Comparison of ENCODE assay signal across 1 cellular context in the genomic region with DNA sequence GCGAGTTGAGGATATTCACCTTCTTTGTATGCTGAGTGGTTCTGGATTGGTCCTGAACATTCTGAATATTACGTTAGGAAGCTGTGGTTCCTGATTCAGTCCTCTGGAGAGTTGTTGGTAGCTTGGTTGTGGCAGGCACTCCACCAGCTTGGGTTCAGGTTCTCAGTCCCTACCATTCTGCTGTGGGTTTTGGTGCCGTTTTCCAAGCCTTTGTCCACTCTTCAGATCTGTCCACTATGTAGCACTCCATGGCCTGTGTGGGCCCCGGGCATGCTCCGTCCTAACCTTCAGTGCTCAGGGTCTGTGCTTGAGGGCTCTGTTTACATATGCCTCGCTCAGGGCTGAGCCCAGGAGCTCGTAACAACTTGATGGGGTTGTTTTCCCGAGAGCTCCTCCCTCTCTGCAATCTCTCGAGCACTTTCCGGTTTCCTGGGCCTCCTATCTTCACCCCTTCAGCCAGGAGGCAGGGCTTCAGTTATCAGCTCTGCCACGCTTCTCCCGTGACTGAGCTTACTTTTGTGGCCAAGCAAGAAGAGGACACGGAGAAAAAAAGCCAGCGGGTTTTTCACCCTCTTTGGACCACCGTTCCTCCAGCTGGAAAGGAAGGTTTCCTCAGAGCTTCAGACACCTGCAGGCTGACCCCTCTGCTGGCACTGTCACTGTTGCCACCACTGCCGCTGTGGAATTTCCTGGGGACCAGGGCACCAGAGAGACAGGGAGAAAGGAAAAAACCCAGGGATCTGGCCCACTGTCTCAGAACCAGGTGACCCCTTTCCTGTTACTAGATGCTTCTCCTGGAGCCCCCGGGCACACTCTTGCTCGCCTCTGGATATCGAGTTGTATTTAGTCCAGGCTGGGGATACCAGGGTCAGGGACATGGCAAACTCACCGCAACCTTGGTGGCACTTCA.
A peak's percentile ranks its signal among the peaks of the same experiment; 100 is the strongest.
TF ChIP-seq lines count a peak whose summit lies in the region.

No MANE protein-coding gene starts in this region.

TF ChIP-seq in K562, 482 proteins besides CTCF, POLR2A, EP300 and RAD21 (continued from another document):
- TF ChIP-seq ZBTB40 (IDR thresholded peaks at IDR 0.05): 0 out of 2 replicates have a peak, but pooled peaks have one; percentile 6
- no peak for TF ChIP-seq ZBTB40 (CRISPR knock-in tag; IDR thresholded peaks at IDR 0.05)
- TF ChIP-seq KLF16 (IDR thresholded peaks at IDR 0.05): peak; percentile 81
